Comparison of ENCODE assay signal across 8 cellular contexts in genomic region chr11:107799245-107799859, GRCh38. TPM values are rescaled to one million over a fixed set of nuclear protein-coding genes. Genes with fewer than 3 reads are reported as not detected.
A peak's percentile ranks its signal among the peaks of the same experiment; 100 is the strongest.
DNase-seq lines count a peak whose midpoint lies in the region; ATAC-seq and TF ChIP-seq lines count a peak whose summit lies in the region.

No MANE protein-coding gene starts in this region.

- no peak overlapping the region for H3K4me3 Mint-ChIP-seq in CD14-positive monocyte
- no peak overlapping the region for H3K4me3 Mint-ChIP-seq in activated CD8-positive, alpha-beta memory T cell treated with anti-CD3 and anti-CD28 coated beads, Interleukin-2, amount 10 ng/mL, durations not matched to agents 7 days and 5 days
- no peak overlapping the region for H3K4me3 Mint-ChIP-seq in naive B cell
- H3K4me3 Mint-ChIP-seq in stimulated activated naive B cell treated with anti-CD40 and anti-IgM and Interleukin-4, amounts not matched to agents 10 μg/mL and 1 μg/mL and 100 μg/mL, for 72 hours, result no peak overlapping the region

- H3K36me3 Mint-ChIP-seq in CD14-positive monocyte (peaks cover 6 to 23% of the 10 kb centered on the region in 2 donors), naive B cell (peaks cover 32 to 40% of the 10 kb centered on the region in 2 donors)
- peaks cover 34% of the 10 kb centered on the region for H3K36me3 Mint-ChIP-seq in activated CD8-positive, alpha-beta memory T cell treated with anti-CD3 and anti-CD28 coated beads, Interleukin-2, amount 10 ng/mL, durations not matched to agents 7 days and 5 days
- peaks cover 51 to 68% of the 10 kb centered on the region in 2 donors for H3K36me3 Mint-ChIP-seq in stimulated activated naive B cell treated with anti-CD40 and anti-IgM and Interleukin-4, amounts not matched to agents 10 μg/mL and 1 μg/mL and 100 μg/mL, for 72 hours

- H3K27me3 Mint-ChIP-seq in CD14-positive monocyte (ENCODE audit: low read depth in 3 of 3), result peaks cover 19 to 24% (median 23%) of the 10 kb centered on the region in 3 donors
- H3K27me3 Mint-ChIP-seq in activated CD8-positive, alpha-beta memory T cell treated with anti-CD3 and anti-CD28 coated beads, Interleukin-2, amount 10 ng/mL, durations not matched to agents 7 days and 5 days, result no peaks in the 10 kb centered on the region
- H3K27me3 Mint-ChIP-seq in naive B cell, result no peaks in the 10 kb centered on the region
- no peaks in the 10 kb centered on the region for H3K27me3 Mint-ChIP-seq in stimulated activated naive B cell treated with anti-CD40 and anti-IgM and Interleukin-4, amounts not matched to agents 10 μg/mL and 1 μg/mL and 100 μg/mL, for 72 hours

- DNase-seq in CD14-positive monocyte (ENCODE audit: low spot score) (peak; percentile 59), NCI-H82 treated with DMSO at 0.1 percent for 48 hours (lab: John Stamatoyannopoulos, UW; ENCODE audit: unreplicated experiment) (peak; percentile 9), epithelial cell of esophagus (ENCODE audit: low read depth) (peak; percentile 70), naive B cell (peak; percentile 38)
- DNase-seq in activated CD8-positive, alpha-beta memory T cell treated with anti-CD3 and anti-CD28 coated beads, Interleukin-2, amount 10 ng/mL, durations not matched to agents 7 days and 5 days, result peak; percentile 77
- peak; percentile 51 for DNase-seq in stimulated activated naive B cell treated with anti-CD40 and anti-IgM and Interleukin-4, amounts not matched to agents 10 μg/mL and 1 μg/mL and 100 μg/mL, for 72 hours

- CTCF ChIA-PET in activated CD8-positive, alpha-beta memory T cell treated with anti-CD3 and anti-CD28 coated beads, Interleukin-2, amount 10 ng/mL, durations not matched to agents 7 days and 5 days (lab: Charles Lee), result interaction anchor here (1.0 to 2.3 kb wide), 4 partner anchors 9 to 17 kb away, joined by 3 to 7 read pairs (median 4); no protein-coding TSS in a partner anchor

- H3K27ac Mint-ChIP-seq in CD14-positive monocyte (no peak overlapping the region), naive B cell (no peak overlapping the region)
- no peak overlapping the region for H3K27ac Mint-ChIP-seq in activated CD8-positive, alpha-beta memory T cell treated with anti-CD3 and anti-CD28 coated beads, Interleukin-2, amount 10 ng/mL, durations not matched to agents 7 days and 5 days
- no peak overlapping the region for H3K27ac Mint-ChIP-seq in stimulated activated naive B cell treated with anti-CD40 and anti-IgM and Interleukin-4, amounts not matched to agents 10 μg/mL and 1 μg/mL and 100 μg/mL, for 72 hours

- intact Hi-C loops in CD14-positive monocyte (cut with micrococcal nuclease), result loop anchor here in 1 of 2 donors (5.0 kb wide), 1 partner anchor 58 kb away; the partner anchor contains the start of gene SLC35F2

- ATAC-seq in GM18909 (IDR thresholded peaks at IDR 0.05; ENCODE audit: poor library complexity, unreplicated experiment) (peak; percentile 92), HG03342 (IDR thresholded peaks at IDR 0.05; ENCODE audit: unreplicated experiment) (peak; percentile 94), naive B cell (ENCODE audit: low read depth in 2 of 2) (peak in 1 of 2 donors; percentile 59)
- ATAC-seq in activated CD8-positive, alpha-beta memory T cell treated with anti-CD3 and anti-CD28 coated beads, Interleukin-2, amount 10 ng/mL, durations not matched to agents 7 days and 5 days, result peak; percentile 69
- peak; percentile 74 to 83 for ATAC-seq in stimulated activated naive B cell treated with anti-CD40 and anti-IgM and Interleukin-4, amounts not matched to agents 10 μg/mL and 1 μg/mL and 100 μg/mL, for 72 hours (replicated peaks)

- no peaks in the 10 kb centered on the region for H3K4me1 Mint-ChIP-seq in CD14-positive monocyte
- H3K4me1 Mint-ChIP-seq in activated CD8-positive, alpha-beta memory T cell treated with anti-CD3 and anti-CD28 coated beads, Interleukin-2, amount 10 ng/mL, durations not matched to agents 7 days and 5 days, result no peaks in the 10 kb centered on the region
- H3K4me1 Mint-ChIP-seq in naive B cell, result no peaks in the 10 kb centered on the region
- H3K4me1 Mint-ChIP-seq in stimulated activated naive B cell treated with anti-CD40 and anti-IgM and Interleukin-4, amounts not matched to agents 10 μg/mL and 1 μg/mL and 100 μg/mL, for 72 hours, result no peaks in the 10 kb centered on the region

- H3K9me3 Mint-ChIP-seq in CD14-positive monocyte (peaks cover 4 to 8% (median 7%) of the 10 kb centered on the region in 7 donors), naive B cell (peaks cover 0 to 6% (median 5%) of the 10 kb centered on the region in 7 donors)
- H3K9me3 Mint-ChIP-seq in activated CD8-positive, alpha-beta memory T cell treated with anti-CD3 and anti-CD28 coated beads, Interleukin-2, amount 10 ng/mL, durations not matched to agents 7 days and 5 days (ENCODE audit: low read depth), result no peaks in the 10 kb centered on the region
- no peaks in the 10 kb centered on the region for H3K9me3 Mint-ChIP-seq in stimulated activated naive B cell treated with anti-CD40 and anti-IgM and Interleukin-4, amounts not matched to agents 10 μg/mL and 1 μg/mL and 100 μg/mL, for 72 hours

- H3K4me3 ChIP-seq in epithelial cell of esophagus (ENCODE audit: low read length), result no peak overlapping the region

- TF ChIP-seq CTCF in CD14-positive monocyte (IDR thresholded peaks at IDR 0.05) (peak; percentile 98), epithelial cell of esophagus (IDR thresholded peaks at IDR 0.05; ENCODE audit: insufficient read depth, low read depth, low read length, missing control alignments) (peak; percentile 96)

RNA-seq across cellular contexts. Expression of gene SLC35F2, which starts 59.2 kb away (rescaled TPM):
- polyA plus RNA-seq in CD14-positive monocyte, result under 1 TPM in 1 of 2 donors, not detected in 1; 0.24 TPM
- total RNA-seq in activated CD8-positive, alpha-beta memory T cell treated with anti-CD3 and anti-CD28 coated beads, Interleukin-2, amount 10 ng/mL, durations not matched to agents 7 days and 5 days, result 10 to 100 TPM in 1 of 2 experiments, 1 to 10 TPM in 1; 9.8 to 26.2 TPM
- polyA plus RNA-seq in naive B cell (ENCODE audit: low read depth in 6 of 6), result 10 to 100 TPM; 20.6 to 37.1 (median 23.3) TPM

Comparison
In these comparisons a context has a peak if more than half of its experiments do, and no peak if none do; other contexts are left out.
1. DNase-seq: peak in every context shown above with its lines; median percentile 77 in activated CD8-positive, alpha-beta memory T cell treated with anti-CD3 and anti-CD28 coated beads, Interleukin-2, amount 10 ng/mL, durations not matched to agents 7 days and 5 days; 70 in epithelial cell of esophagus; 59 in CD14-positive monocyte; 51 in stimulated activated naive B cell treated with anti-CD40 and anti-IgM and Interleukin-4, amounts not matched to agents 10 μg/mL and 1 μg/mL and 100 μg/mL, for 72 hours; 38 in naive B cell; 9 in NCI-H82 treated with DMSO at 0.1 percent for 48 hours.
2. RNA of gene SLC35F2, which starts 59.2 kb away (polyA plus RNA-seq): 20.6 to 37.1 TPM in naive B cell; 0.24 TPM in CD14-positive monocyte; every median in the first group is over 10 times any median in the second.